Comparison of ENCODE assay signal across 10 cellular contexts in genomic region chr5:56852228-56853000, GRCh38. TPM values are rescaled to one million over a fixed set of nuclear protein-coding genes. Genes with fewer than 3 reads are reported as not detected.
A peak's percentile ranks its signal among the peaks of the same experiment; 100 is the strongest.
DNase-seq lines count a peak whose midpoint lies in the region; ATAC-seq, FAIRE-seq and TF ChIP-seq lines count a peak whose summit lies in the region.
"Had no signal": no experiment of that assay in that cellular context is flagged by ENCODE, and none has a peak within 500 bp of the region (broad histone marks: within the 10 kb centered on the region; RNA-seq: fewer than 3 reads in every experiment).

No MANE protein-coding gene starts in this region.

- H3K36me3 ChIP-seq in IMR-90 (ENCODE audit: control insufficient read depth, insufficient read depth, low read length) (no peaks in the 10 kb centered on the region), K562 (ENCODE audit: control insufficient read depth, insufficient read depth, low read length) (0 out of 3 replicates have a peak, but pooled peaks cover 2% of the 10 kb centered on the region), mucosa of descending colon (ENCODE audit: low read depth) (no peaks in the 10 kb centered on the region)

- no peak overlapping the region for H4K5ac ChIP-seq in IMR-90 (ENCODE audit: low read depth, low read length)

- H3K4me1 ChIP-seq in IMR-90 (ENCODE audit: control insufficient read depth, insufficient read depth, low read length) (peaks cover 11% of the 10 kb centered on the region), K562 (replicated peaks in 1 of 2; ENCODE audit: control insufficient read depth in 2 of 2, insufficient read depth in 2 of 2, low read length in 2 of 2) (peaks cover 6 to 21% of the 10 kb centered on the region in 2 experiments; a peak in 3 of 5 replicates), mucosa of descending colon (ENCODE audit: low read depth) (peaks cover 24% of the 10 kb centered on the region)

- H2BK120ac ChIP-seq in IMR-90 (ENCODE audit: low read depth, low read length) = no peak overlapping the region

- BruUV-seq in IMR-90 (replicated peaks; lab: Mats Ljungman, UMichigan) (no TSS peak), K562 (replicated peaks; lab: Mats Ljungman, UMichigan) (no TSS peak)

- H3K9me3 ChIP-seq in IMR-90 (ENCODE audit: control insufficient read depth, insufficient read depth, low read length) (no peaks in the 10 kb centered on the region), K562 (replicated peaks; ENCODE audit: control insufficient read depth, insufficient read depth, low read depth, low read length) (no peaks in the 10 kb centered on the region), mucosa of descending colon (no peaks in the 10 kb centered on the region)

- H3K9me3 Mint-ChIP-seq in CD14-positive monocyte (peaks cover 0 to 3% (median 0%) of the 10 kb centered on the region in 7 donors), mesothelial cell of epicardium (no peaks in the 10 kb centered on the region)

- TF ChIP-seq POLR2A in IMR-90 (IDR thresholded peaks at IDR 0.05; ENCODE audit: low read depth, low read length) = no peak
- no peak for TF ChIP-seq POLR2A in K562 (conservative IDR thresholded peaks at IDR 0.05)

- no peak overlapping the region; the same call in 1 of the 2 replicates for H3K18ac ChIP-seq in IMR-90 (ENCODE audit: low read depth, low read length)

- H3K27ac Mint-ChIP-seq in CD14-positive monocyte = peak overlapping the region; percentile 21 to 87 (median 75)
- peak overlapping the region; percentile 68 for H3K27ac Mint-ChIP-seq in mesothelial cell of epicardium

- peaks cover 17% of the 10 kb centered on the region for H3K9me1 ChIP-seq in IMR-90 (ENCODE audit: insufficient read depth, low read length)
- H3K9me1 ChIP-seq in K562 (ENCODE audit: control insufficient read depth, insufficient read depth, low read length) = no peaks in the 10 kb centered on the region

- H3K36me3 Mint-ChIP-seq in CD14-positive monocyte = peaks cover 6 to 11% of the 10 kb centered on the region in 2 donors
- no peaks in the 10 kb centered on the region for H3K36me3 Mint-ChIP-seq in mesothelial cell of epicardium

- in situ Hi-C loops in IMR-90 (cut with MboI; ENCODE audit: low sequenced_read_pairs) = no loop called here
- in situ Hi-C loops in K562 (cut with MboI) = no loop called here

- no peak overlapping the region for H4K91ac ChIP-seq in IMR-90 (ENCODE audit: insufficient read depth, low read depth, low read length)

- no peak overlapping the region for H2BK20ac ChIP-seq in IMR-90 (ENCODE audit: low read depth, low read length)

- H2AK9ac ChIP-seq in IMR-90 (replicated peaks; ENCODE audit: low read depth, low read length, poor library complexity) = no peak overlapping the region

- H3K4me3 ChIP-seq in IMR-90 (ENCODE audit: insufficient read depth, low read depth, low read length) (no peak overlapping the region), K562 (no peak overlapping the region), mucosa of descending colon (no peak overlapping the region)

- ATAC-seq in IMR-90 (ENCODE audit: low read depth) (peak; percentile 40), K562 (no peak), mucosa of descending colon (no peak), GM21619 (IDR thresholded peaks at IDR 0.05; ENCODE audit: unreplicated experiment) (no peak)

- FAIRE-seq in K562 (lab: Jason Lieb, UNC) = peak; percentile 15

- CTCF ChIA-PET in IMR-90 (lab: Yijun Ruan, JAX) (interaction anchor here (0.9 to 1.0 kb wide), 2 partner anchors 13 to 14 kb away, joined by 3 to 4 read pairs; no protein-coding TSS in a partner anchor), K562 (lab: Yijun Ruan, JAX; ENCODE audit: low intra/inter-chr PET ratio) (no interaction called here), RWPE1 (lab: Yijun Ruan, JAX) (interaction anchor here (1.4 to 1.5 kb wide), 2 partner anchors 10 to 14 kb away, joined by 4 read pairs; no protein-coding TSS in a partner anchor)

- H3K4me1 Mint-ChIP-seq in CD14-positive monocyte (peaks cover 81% of the 10 kb centered on the region), mesothelial cell of epicardium (peaks cover 55% of the 10 kb centered on the region)

- H3K4me2 ChIP-seq in IMR-90 (ENCODE audit: low read depth, low read length) (peak overlapping the region; percentile 88; the same call in 1 of the 2 replicates), K562 (ENCODE audit: insufficient read depth, low read length) (no peak overlapping the region)

- no peak overlapping the region for H2AK5ac ChIP-seq in IMR-90 (ENCODE audit: low read depth, low read length)

- no peak overlapping the region for H4K8ac ChIP-seq in IMR-90 (ENCODE audit: low read depth in 2 of 2, low read length in 2 of 2)

- TF ChIP-seq CTCF in CD14-positive monocyte (IDR thresholded peaks at IDR 0.05) (no peak), IMR-90 (conservative IDR thresholded peaks at IDR 0.05; ENCODE audit: low read depth, low read length) (no peak), K562 (IDR thresholded peaks at IDR 0.05 in 2 of 3, conservative IDR thresholded peaks at IDR 0.05 in 1 of 3; ENCODE audit: insufficient read depth in 2 of 3, low read depth in 1 of 3, low read length in 3 of 3) (no peak), mesothelial cell of epicardium (IDR thresholded peaks at IDR 0.05; ENCODE audit: unreplicated experiment) (no peak), RWPE1 (conservative IDR thresholded peaks at IDR 0.05; ENCODE audit: low read depth) (no peak), mucosa of descending colon (IDR thresholded peaks at IDR 0.05) (no peak)

- H2BK15ac ChIP-seq in IMR-90 (ENCODE audit: low read depth, low read length) = no peak overlapping the region

- H3K56ac ChIP-seq in IMR-90 (ENCODE audit: extremely low read depth, insufficient read depth, low read length) = no peak overlapping the region

- H3K79me1 ChIP-seq in IMR-90 (ENCODE audit: low read depth in 1 of 2, low read length in 2 of 2) = peaks cover 31 to 59% of the 10 kb centered on the region in 2 experiments

- no CpG with 5 or more reads among the region's 3 CpGs for WGBS in IMR-90 (ENCODE audit: extremely low coverage in 2 of 2, insufficient read length in 1 of 2), 2 experiments
- 72% methylated on average over 3 of the region's 3 CpGs for WGBS in K562 (ENCODE audit: insufficient coverage, low coverage, missing lambda C conversion rate)

- dilution Hi-C loops in IMR-90 (cut with HindIII; ENCODE audit: low sequenced_read_pairs, unreplicated experiment) = no loop called here

- DNase-seq in CD14-positive monocyte (ENCODE audit: low spot score) (no peak), IMR-90 (peak; percentile 65), K562 (ENCODE audit: extremely low read depth in 1 of 4, low spot score in 3 of 4) (no peak), mesothelial cell of epicardium (ENCODE audit: low spot score in 2 of 2, unreplicated experiment in 2 of 2) (no peak), RWPE1 (ENCODE audit: low spot score) (no peak), mucosa of descending colon (no peak), cardiac septum (ENCODE audit: low spot score) (no peak)
- DNase-seq: NCI-H524, trophoblast cell had no signal

- H3K27ac ChIP-seq in IMR-90 (ENCODE audit: insufficient read depth, low read length) = no peak overlapping the region
- no peak overlapping the region for H3K27ac ChIP-seq in K562 (ENCODE audit: extremely low read depth, low read depth, low read length)
- no peak overlapping the region for H3K27ac ChIP-seq in RWPE1

- H3K79me2 ChIP-seq in K562 (ENCODE audit: control insufficient read depth, insufficient read depth, low read length) = peaks cover 37% of the 10 kb centered on the region

- intact Hi-C loops in CD14-positive monocyte (cut with micrococcal nuclease) (no loop called here), IMR-90 (cut with micrococcal nuclease) (no loop called here), K562 (cut with micrococcal nuclease) (no loop called here), mucosa of descending colon (cut with DNase I, micrococcal nuclease) (no loop called here), cardiac septum (cut with DNase I) (no loop called here)

- H3K27me3 Mint-ChIP-seq in CD14-positive monocyte (ENCODE audit: low read depth in 3 of 3) (no peaks in the 10 kb centered on the region), mesothelial cell of epicardium (ENCODE audit: low read depth) (no peaks in the 10 kb centered on the region)

- H2AFZ ChIP-seq in IMR-90 (replicated peaks; ENCODE audit: low read length, poor library complexity) (no peak overlapping the region), K562 (ENCODE audit: low read depth, low read length) (no peak overlapping the region)

- peak overlapping the region; percentile 48; the same call in 1 of the 2 replicates for H3K23ac ChIP-seq in IMR-90 (ENCODE audit: low read depth, low read length)

- H3K14ac ChIP-seq in IMR-90 (replicated peaks; ENCODE audit: low read depth, low read length) = no peak overlapping the region

- H3K4me3 Mint-ChIP-seq in CD14-positive monocyte = peak overlapping the region in 1 of 2 donors; percentile 48
- H3K4me3 Mint-ChIP-seq in mesothelial cell of epicardium = no peak overlapping the region

- POLR2A ChIA-PET in IMR-90 (lab: Charles Lee; ENCODE audit: unreplicated experiment) = no interaction called here
- POLR2A ChIA-PET in K562 (lab: Yijun Ruan, JAX) = no interaction called here
- POLR2A ChIA-PET in RWPE1 (lab: Yijun Ruan, JAX; ENCODE audit: low non-redundant PET) = no interaction called here

- TF ChIP-seq RAD21 in IMR-90 (IDR thresholded peaks at IDR 0.05; ENCODE audit: low read length) (no peak), K562 (CRISPR knock-in tag; conservative IDR thresholded peaks at IDR 0.05 in 1 of 2, IDR thresholded peaks at IDR 0.05 in 1 of 2) (no peak)

- no peak for TF ChIP-seq EP300 in K562 (IDR thresholded peaks at IDR 0.05; ENCODE audit: low read length)

- peak overlapping the region; percentile 27 for H2BK5ac ChIP-seq in IMR-90 (ENCODE audit: low read depth, low read length, poor library complexity, severe bottlenecking)

- H4K20me1 ChIP-seq in IMR-90 (ENCODE audit: insufficient read depth, low read length) (peaks cover 66% of the 10 kb centered on the region), K562 (replicated peaks; ENCODE audit: control insufficient read depth, insufficient read depth, low read length) (no peaks in the 10 kb centered on the region; the same call in 1 of the 2 replicates)

- no peak overlapping the region for H3K9ac ChIP-seq in IMR-90 (ENCODE audit: low read depth, low read length)
- H3K9ac ChIP-seq in K562 (ENCODE audit: insufficient read depth in 1 of 2, low read depth in 2 of 2, low read length in 2 of 2) = no peak overlapping the region

- H3K4ac ChIP-seq in IMR-90 (ENCODE audit: low read depth, low read length) = no peak overlapping the region

- no peaks in the 10 kb centered on the region for H3K27me3 ChIP-seq in IMR-90 (ENCODE audit: control insufficient read depth, insufficient read depth, low read length)
- no peaks in the 10 kb centered on the region for H3K27me3 ChIP-seq in K562 (ENCODE audit: control insufficient read depth in 2 of 2, insufficient read depth in 2 of 2, low read length in 2 of 2)

RNA-seq across cellular contexts. Expression of gene MAP3K1, which starts 37.1 kb away (rescaled TPM):
- polyA plus RNA-seq in CD14-positive monocyte = 10 to 100 TPM; 44.7 to 45.6 TPM
- 18.8 and 21.9 TPM in 2 replicates for total RNA-seq in IMR-90 (2012; rRNA removed)
- polyA plus RNA-seq in IMR-90 (2012; rRNA removed) = 3.8 TPM in 2 replicates
- 0.77 and 0.82 TPM in 2 replicates for polyA plus RNA-seq in IMR-90 (2012; cell fraction: cytosol; rRNA removed)
- 2.2 and 13.9 TPM in 2 replicates for polyA plus RNA-seq in IMR-90 (2012; cell fraction: nucleus; rRNA removed; ENCODE audit: low replicate concordance)
- total RNA-seq in K562 (2011; cell fraction: chromatin; rRNA removed; ENCODE audit: low replicate concordance) = 6.2 and 19.0 TPM in 2 replicates
- total RNA-seq in K562 (2011; cell fraction: nucleolus; rRNA removed) = 4.0 and 5.5 TPM in 2 replicates
- total RNA-seq in K562 (2011; cell fraction: nucleoplasm; rRNA removed) = 8.2 and 9.7 TPM in 2 replicates
- total RNA-seq in K562 (2014; rRNA removed) = 7.0 and 8.4 TPM in 2 replicates
- total RNA-seq in K562 (2014; rRNA removed; fragmentation: Illumina TruSeq; extraction: Trizol) = 13.7 and 14.7 TPM in 2 replicates
- 13.5 and 13.9 TPM in 2 replicates for total RNA-seq in K562 (2015; rRNA removed; fragmentation: Illumina TruSeq; extraction: Trizol)
- total RNA-seq in K562 (2021) = 9.9 and 10.7 TPM in 2 replicates
- polyA plus RNA-seq in K562 (2011; rRNA removed) = 9.7 and 11.1 TPM in 2 replicates
- 2.5 and 5.2 TPM in 2 replicates for polyA plus RNA-seq in K562 (2011; cell fraction: cytosol; rRNA removed)
- polyA plus RNA-seq in K562 (2011; cell fraction: nucleus; rRNA removed) = 8.4 and 11.7 TPM in 2 replicates
- 5.0 TPM in 2 replicates for polyA plus RNA-seq in K562 (2012)
- polyA plus RNA-seq in K562 (2014; fragmentation: Illumina TruSeq; extraction: Trizol) = 6.7 and 7.5 TPM in 2 replicates
- 1 to 10 TPM; 3.9 to 6.9 TPM for polyA plus RNA-seq in K562 (2014; fragmentation: Nextera tagmentation; extraction: Ambion mirVana)
- polyA plus RNA-seq in K562 (2014; rRNA removed) = 4.7 and 4.9 TPM in 2 replicates
- polyA minus RNA-seq in K562 (2011; rRNA and poly(A)+ RNA removed) = 31.1 and 33.0 TPM in 2 replicates
- polyA minus RNA-seq in K562 (2011; cell fraction: cytosol; rRNA and poly(A)+ RNA removed) = 9.0 and 11.6 TPM in 2 replicates
- 8.8 and 15.7 TPM in 2 replicates for polyA minus RNA-seq in K562 (2011; cell fraction: nucleus; rRNA and poly(A)+ RNA removed)
- total RNA-seq in mesothelial cell of epicardium = 52.2 to 55.7 TPM (median 54.8 TPM) in 3 replicates
- 10 to 100 TPM; 11.1 to 12.2 (median 11.5) TPM for total RNA-seq in mucosa of descending colon
- total RNA-seq in cardiac septum = 6.8 TPM

RNA-seq across cellular contexts. Expression of gene SETD9, which starts 57.0 kb away (rescaled TPM):
- polyA plus RNA-seq in CD14-positive monocyte (10 to 100 TPM in 1 of 2 donors, 1 to 10 TPM in 1; 7.8 to 24.8 TPM), IMR-90 (2012; rRNA removed) (3.6 and 3.9 TPM in 2 replicates), K562 (2011; rRNA removed) (15.0 and 19.8 TPM in 2 replicates), K562 (2014; fragmentation: Illumina TruSeq; extraction: Trizol) (15.4 and 15.5 TPM in 2 replicates), K562 (2014; fragmentation: Nextera tagmentation; extraction: Ambion mirVana) (10 to 100 TPM; 26.1 to 32.6 TPM), K562 (2014; rRNA removed) (10.8 and 13.0 TPM in 2 replicates)
- total RNA-seq in IMR-90 (2012; rRNA removed) (8.1 and 8.9 TPM in 2 replicates), K562 (2014; rRNA removed) (11.2 and 12.3 TPM in 2 replicates), K562 (2014; rRNA removed; fragmentation: Illumina TruSeq; extraction: Trizol) (20.2 and 21.1 TPM in 2 replicates), K562 (2015; rRNA removed; fragmentation: Illumina TruSeq; extraction: Trizol) (21.5 and 22.6 TPM in 2 replicates), K562 (2021) (11.8 and 16.1 TPM in 2 replicates), mesothelial cell of epicardium (13.1 to 15.6 TPM (median 15.2 TPM) in 3 replicates), mucosa of descending colon (10 to 100 TPM; 11.1 to 23.8 (median 18.9) TPM), cardiac septum (14.2 TPM)
- polyA plus RNA-seq in IMR-90 (2012; cell fraction: cytosol; rRNA removed) = 0.58 and 1.4 TPM in 2 replicates
- polyA plus RNA-seq in IMR-90 (2012; cell fraction: nucleus; rRNA removed; ENCODE audit: low replicate concordance) = 0.38 and 2.1 TPM in 2 replicates
- total RNA-seq in K562 (2011; cell fraction: chromatin; rRNA removed; ENCODE audit: low replicate concordance) = 4.1 and 11.4 TPM in 2 replicates
- 4.2 and 5.7 TPM in 2 replicates for total RNA-seq in K562 (2011; cell fraction: nucleolus; rRNA removed)
- 7.0 and 7.2 TPM in 2 replicates for total RNA-seq in K562 (2011; cell fraction: nucleoplasm; rRNA removed)
- 4.4 and 7.5 TPM in 2 replicates for polyA plus RNA-seq in K562 (2011; cell fraction: cytosol; rRNA removed)
- polyA plus RNA-seq in K562 (2011; cell fraction: nucleus; rRNA removed) = 3.9 and 5.7 TPM in 2 replicates
- polyA plus RNA-seq in K562 (2012) = 10.6 and 13.6 TPM in 2 replicates
- polyA minus RNA-seq in K562 (2011; rRNA and poly(A)+ RNA removed) = 10.6 and 14.0 TPM in 2 replicates
- polyA minus RNA-seq in K562 (2011; cell fraction: cytosol; rRNA and poly(A)+ RNA removed) = 4.4 and 11.8 TPM in 2 replicates
- 2.6 and 6.6 TPM in 2 replicates for polyA minus RNA-seq in K562 (2011; cell fraction: nucleus; rRNA and poly(A)+ RNA removed)
